In genomic region chr7:98855610-98856009, GRCh38 we compare ENCODE assay signal across 17 cellular contexts.
"Had no signal": no experiment of that assay in that cellular context is flagged by ENCODE, and none has a peak within 500 bp of the region (broad histone marks: within the 10 kb centered on the region; RNA-seq: fewer than 3 reads in every experiment).

No MANE protein-coding gene starts in this region.

- DNase-seq: colonic mucosa; dermis blood vessel endothelial cell; esophagus squamous epithelium; glutamatergic neuron; immature natural killer cell; kidney; left colon; left ventricle myocardium superior; mesendoderm; naive B cell; nucleus accumbens; ovary; small intestine; stimulated activated CD4-positive, alpha-beta T cell treated with anti-CD3 and anti-CD28 coated beads, Interleukin-12 subunit alpha, Interleukin-12 subunit beta, amount 100 ng/mL, for 4 hours; testis had no signal

- ATAC-seq: gastroesophageal sphincter, left colon, left ventricle myocardium superior had no signal

- H3K36me3 Mint-ChIP-seq: immature natural killer cell had no signal

- H3K4me3 Mint-ChIP-seq: immature natural killer cell; naive B cell; stimulated activated naive CD8-positive, alpha-beta T cell treated with anti-CD3 and anti-CD28 coated beads, Interleukin-15, Interleukin-2, amounts not matched to agents 100 ng/mL and 50 ng/mL, for 24 hours had no signal

- H3K9me3 Mint-ChIP-seq: stimulated activated naive CD8-positive, alpha-beta T cell treated with anti-CD3 and anti-CD28 coated beads, Interleukin-15, Interleukin-2, amounts not matched to agents 100 ng/mL and 50 ng/mL, for 24 hours had no signal

- H3K4me1 Mint-ChIP-seq: immature natural killer cell, naive B cell had no signal

- H3K27ac Mint-ChIP-seq: immature natural killer cell; naive B cell; stimulated activated naive CD8-positive, alpha-beta T cell treated with anti-CD3 and anti-CD28 coated beads, Interleukin-15, Interleukin-2, amounts not matched to agents 100 ng/mL and 50 ng/mL, for 24 hours had no signal
